In the genomic region with DNA sequence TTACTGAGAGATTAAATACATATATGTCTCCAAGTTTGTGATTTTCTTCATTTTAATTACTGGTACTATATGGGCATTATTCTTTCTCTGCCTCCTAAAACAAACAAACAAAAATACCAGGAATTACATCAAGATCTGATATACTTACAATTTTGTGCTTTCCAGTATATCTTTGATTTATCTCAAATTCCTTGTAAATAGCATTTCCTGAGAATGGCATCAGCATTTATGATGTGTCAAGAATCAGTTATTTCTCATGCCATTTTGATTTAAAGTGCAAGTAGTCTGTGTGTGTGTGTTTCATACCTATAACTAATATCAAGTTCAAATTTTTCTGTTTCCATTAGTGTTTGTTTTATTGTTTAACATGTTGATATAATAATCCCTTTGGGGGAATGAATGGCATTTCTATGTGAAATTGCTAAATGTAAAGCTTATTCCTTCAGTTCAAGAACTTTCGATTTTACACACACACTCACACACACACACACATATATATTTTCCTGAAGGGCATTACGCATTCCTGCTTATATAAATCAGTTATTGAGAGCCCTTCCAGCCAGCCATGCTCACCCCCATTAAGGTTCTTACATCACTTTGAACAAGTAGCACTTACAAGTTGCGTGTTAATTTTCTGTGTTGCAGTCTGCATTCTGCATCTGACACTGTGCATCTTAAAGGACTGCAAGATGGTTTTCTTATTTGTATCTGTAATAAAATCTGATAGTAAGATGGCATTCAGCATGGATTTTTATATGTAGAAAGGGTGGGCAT, we compare ENCODE assay signal across 19 cellular contexts.
DNase-seq lines count a peak whose midpoint lies in the region; ATAC-seq, FAIRE-seq and TF ChIP-seq lines count a peak whose summit lies in the region.
"Had no signal": no experiment of that assay in that cellular context is flagged by ENCODE, and none has a peak within 500 bp of the region (broad histone marks: within the 10 kb centered on the region; RNA-seq: fewer than 3 reads in every experiment).

No MANE protein-coding gene starts in this region.

- H3K36me3 ChIP-seq in RWPE2 (ENCODE audit: low read depth) (peaks cover 6% of the 10 kb centered on the region; the same call in 1 of the 2 replicates), endothelial cell of umbilical vein (ENCODE audit: control insufficient read depth in 2 of 2, extremely low read depth in 1 of 2, insufficient read depth in 2 of 2, low read length in 2 of 2) (no peaks in the 10 kb centered on the region), smooth muscle cell (ENCODE audit: low read depth) (peaks cover 3% of the 10 kb centered on the region)

- H3K36me3 Mint-ChIP-seq in activated naive CD4-positive, alpha-beta T cell treated with anti-CD3 and anti-CD28 coated beads, Interleukin-2, amount 50 U/mL, for 24 hours = peaks cover 9% of the 10 kb centered on the region

- CTCF ChIA-PET in endothelial cell of umbilical vein (lab: Charles Lee) = interaction anchor here (2.2 kb wide), 1 partner anchor 10 kb away, joined by 5 read pairs; no protein-coding TSS in a partner anchor

- no peak for TF ChIP-seq POLR2A in endothelial cell of umbilical vein (IDR thresholded peaks at IDR 0.05; ENCODE audit: low read depth, low read length)

- peak overlapping the region; percentile 19 for H3K4me3 Mint-ChIP-seq in activated naive CD4-positive, alpha-beta T cell treated with anti-CD3 and anti-CD28 coated beads, Interleukin-2, amount 50 U/mL, for 24 hours

- WGBS in smooth muscle cell (ENCODE audit: low lambda C conversion rate) = 99% methylated on average over 3 of the region's 3 CpGs

- peak overlapping the region; percentile 60 for H3K4me2 ChIP-seq in endothelial cell of umbilical vein (ENCODE audit: insufficient read depth, low read length)
- peak overlapping the region; percentile 62 for H3K4me2 ChIP-seq in smooth muscle cell

- peaks cover 15% of the 10 kb centered on the region for H3F3A ChIP-seq in smooth muscle cell (ENCODE audit: low read depth)

- POLR2A ChIA-PET in endothelial cell of umbilical vein (lab: Charles Lee) = no interaction called here

- no peak for ATAC-seq in RWPE2 (ENCODE audit: low read depth)
- ATAC-seq: right cardiac atrium had no signal

- no peak for DNase-seq in activated naive CD4-positive, alpha-beta T cell (lab: John Stamatoyannopoulos, UW)
- no peak for DNase-seq in RWPE2 (ENCODE audit: low spot score)
- no peak for DNase-seq in endothelial cell of umbilical vein (ENCODE audit: low read depth, low spot score)
- DNase-seq in smooth muscle cell (lab: John Stamatoyannopoulos, UW; ENCODE audit: unreplicated experiment) = no peak
- no peak for DNase-seq in HUDEP-2 (lab: John Stamatoyannopoulos, UW; ENCODE audit: unreplicated experiment in 76 of 76)
- no peak for DNase-seq in NCI-H2107 treated with DMSO at 0.1 percent for 48 hours (lab: John Stamatoyannopoulos, UW; ENCODE audit: unreplicated experiment)
- DNase-seq in T1000 (lab: John Stamatoyannopoulos, UW) = no peak
- DNase-seq: Caco-2; foreskin melanocyte; GDM1; left cardiac atrium; midbrain; NCI-H2029 treated with DMSO at 0.1 percent for 48 hours; NCI-H510A treated with DMSO at 0.1 percent for 48 hours; right cardiac atrium; Right ventricle myocardium superior; stimulated activated CD4-positive, alpha-beta T cell treated with anti-CD3 and anti-CD28 coated beads, Interleukin-1b, Interleukin-23, amount 100 ng/mL, for 48 hours had no signal

- H2AFZ ChIP-seq in endothelial cell of umbilical vein (ENCODE audit: low read depth, low read length) = no peak overlapping the region
- no peak overlapping the region for H2AFZ ChIP-seq in smooth muscle cell (ENCODE audit: low read depth)

- peak overlapping the region; percentile 73 for H3K27ac Mint-ChIP-seq in activated naive CD4-positive, alpha-beta T cell treated with anti-CD3 and anti-CD28 coated beads, Interleukin-2, amount 50 U/mL, for 24 hours

- H4K20me1 ChIP-seq in endothelial cell of umbilical vein (replicated peaks; ENCODE audit: control insufficient read depth, extremely low read depth, insufficient read depth, low read length) = no peaks in the 10 kb centered on the region
- peaks cover 7% of the 10 kb centered on the region for H4K20me1 ChIP-seq in smooth muscle cell (ENCODE audit: low read depth)

- no peaks in the 10 kb centered on the region for H3K9me3 ChIP-seq in RWPE2 (ENCODE audit: severe bottlenecking)
- no peaks in the 10 kb centered on the region for H3K9me3 ChIP-seq in endothelial cell of umbilical vein (replicated peaks; ENCODE audit: control insufficient read depth, insufficient read depth, low read length)
- H3K9me3 ChIP-seq in smooth muscle cell (replicated peaks; ENCODE audit: low read depth) = no peaks in the 10 kb centered on the region
- H3K9me3 ChIP-seq: Caco-2 had no signal

- BruUV-seq in endothelial cell of umbilical vein (replicated peaks; lab: Mats Ljungman, UMichigan) = no TSS peak

- peaks cover 61% of the 10 kb centered on the region for H3K4me1 Mint-ChIP-seq in activated naive CD4-positive, alpha-beta T cell treated with anti-CD3 and anti-CD28 coated beads, Interleukin-2, amount 50 U/mL, for 24 hours

- no peaks in the 10 kb centered on the region for H3K27me3 Mint-ChIP-seq in activated naive CD4-positive, alpha-beta T cell treated with anti-CD3 and anti-CD28 coated beads, Interleukin-2, amount 50 U/mL, for 24 hours

- H3K9me1 ChIP-seq in endothelial cell of umbilical vein (replicated peaks; ENCODE audit: control insufficient read depth, extremely low read depth, insufficient read depth, low read length) = no peaks in the 10 kb centered on the region

- intact Hi-C loops in endothelial cell of umbilical vein (cut with micrococcal nuclease) = loop anchor here (2.0 kb wide), 1 partner anchor 39 kb away; no protein-coding TSS in a partner anchor

- H3K4me3 ChIP-seq in RWPE2 (ENCODE audit: severe bottlenecking) (no peak overlapping the region), endothelial cell of umbilical vein (replicated peaks in 1 of 3; ENCODE audit: insufficient read depth in 1 of 3, low read depth in 1 of 3, low read length in 3 of 3) (no peak overlapping the region), smooth muscle cell (no peak overlapping the region)

- H3K9me3 Mint-ChIP-seq in activated naive CD4-positive, alpha-beta T cell treated with anti-CD3 and anti-CD28 coated beads, Interleukin-2, amount 50 U/mL, for 24 hours = no peaks in the 10 kb centered on the region

- H3K27ac ChIP-seq in RWPE2 (ENCODE audit: poor library complexity, severe bottlenecking) = peak overlapping the region; percentile 96
- H3K27ac ChIP-seq in endothelial cell of umbilical vein (ENCODE audit: insufficient read depth, low read depth, low read length) = no peak overlapping the region
- H3K27ac ChIP-seq in smooth muscle cell (ENCODE audit: low read depth) = peak overlapping the region; percentile 92
- H3K27ac ChIP-seq: HL-60 had no signal

- H3K9ac ChIP-seq in endothelial cell of umbilical vein (replicated peaks; ENCODE audit: extremely low read depth, insufficient read depth, low read length) (no peak overlapping the region), smooth muscle cell (ENCODE audit: low read depth) (no peak overlapping the region)

- FAIRE-seq in endothelial cell of umbilical vein (lab: Jason Lieb, UNC) = no peak

- peaks cover 29% of the 10 kb centered on the region for H3K4me1 ChIP-seq in RWPE2 (ENCODE audit: insufficient read depth, poor library complexity, severe bottlenecking)
- H3K4me1 ChIP-seq in endothelial cell of umbilical vein (ENCODE audit: control insufficient read depth, extremely low read depth, insufficient read depth, low read length) = peaks cover 13% of the 10 kb centered on the region
- H3K4me1 ChIP-seq in smooth muscle cell (ENCODE audit: low read depth) = peaks cover 15% of the 10 kb centered on the region

- dilution Hi-C loops in endothelial cell of umbilical vein (cut with MboI; ENCODE audit: extremely low pct_ligation_motif_present, low sequenced_read_pairs) = no loop called here

- H3K27me3 ChIP-seq in RWPE2 (ENCODE audit: insufficient read depth, poor library complexity, severe bottlenecking) (no peaks in the 10 kb centered on the region), endothelial cell of umbilical vein (ENCODE audit: control insufficient read depth in 2 of 2, insufficient read depth in 2 of 2, low read length in 2 of 2) (no peaks in the 10 kb centered on the region), smooth muscle cell (ENCODE audit: low read depth) (no peaks in the 10 kb centered on the region)

- H3K79me2 ChIP-seq in endothelial cell of umbilical vein (ENCODE audit: control insufficient read depth, insufficient read depth, low read length) = peaks cover 20% of the 10 kb centered on the region
- H3K79me2 ChIP-seq in smooth muscle cell (ENCODE audit: low read depth) = peaks cover 40% of the 10 kb centered on the region

- no peak for TF ChIP-seq CTCF in RWPE2 (IDR thresholded peaks at IDR 0.05; ENCODE audit: poor library complexity, severe bottlenecking)
- TF ChIP-seq CTCF in endothelial cell of umbilical vein (IDR thresholded peaks at IDR 0.05; ENCODE audit: extremely low read depth in 1 of 2, insufficient read depth in 1 of 2, low read depth in 1 of 2, low read length in 2 of 2) = no peak
- no peak for TF ChIP-seq CTCF in smooth muscle cell (IDR thresholded peaks at IDR 0.05; ENCODE audit: borderline replicate concordance, insufficient read depth, poor library complexity, severe bottlenecking)

TF ChIP-seq in endothelial cell of umbilical vein, 7 proteins besides CTCF, POLR2A, EP300 and RAD21:
- TF ChIP-seq GATA2 (IDR thresholded peaks at IDR 0.05; ENCODE audit: insufficient read depth, insufficient read length, low read depth, low read length) (peak; percentile 9), POLR2AphosphoS5 (IDR thresholded peaks at IDR 0.05; ENCODE audit: insufficient read depth, low read depth, low read length) (no peak)
